In genomic region chr7:105703207-105703930, GRCh38 we compare ENCODE assay signal across 26 cellular contexts.
"Had no signal": no experiment of that assay in that cellular context is flagged by ENCODE, and none has a peak within 500 bp of the region (broad histone marks: within the 10 kb centered on the region; RNA-seq: fewer than 3 reads in every experiment).

No MANE protein-coding gene starts in this region.

- H3K27ac Mint-ChIP-seq: activated CD4-positive, alpha-beta memory T cell treated with anti-CD3 and anti-CD28 coated beads for 36 hours; activated CD4-positive, alpha-beta T cell treated with anti-CD3 and anti-CD28 coated beads, Interleukin-2, amount 10 ng/mL, durations not matched to agents 24 days and 14 days; activated T-cell treated with anti-CD3 and anti-CD28 coated beads, Interleukin-2, amount 50 U/mL, for 24 hours; natural killer cell treated with Interleukin-12 subunit alpha and Interleukin-12 subunit beta and Interleukin-15 and Interleukin-18, amount 100 ng/mL, for 72 hours; T-helper 17 cell had no signal

- DNase-seq: activated CD4-positive, alpha-beta memory T cell treated with anti-CD3 and anti-CD28 coated beads for 36 hours; activated CD4-positive, alpha-beta T cell treated with anti-CD3 and anti-CD28 coated beads, Interleukin-2, amount 10 ng/mL, durations not matched to agents 24 days and 14 days; activated CD4-positive, CD25-positive, alpha-beta regulatory T cell treated with anti-CD3 and anti-CD28 coated beads, Interleukin-2, amount 50 U/mL, for 72 hours; activated CD8-positive, alpha-beta memory T cell treated with anti-CD3 and anti-CD28 coated beads, Interleukin-2, amount 50 U/mL, for 4 hours; activated gamma-delta T cell treated with Interleukin-2 at 50 U/mL for 16 hours; activated naive CD4-positive, alpha-beta T cell treated with anti-CD3 and anti-CD28 coated beads, Interleukin-2, amount 50 U/mL, for 16 hours; activated T-cell treated with anti-CD3 and anti-CD28 coated beads, Interleukin-2, amount 50 U/mL, for 24 hours; amniotic stem cell; central memory CD4-positive, alpha-beta T cell; esophagus squamous epithelium; gastrocnemius medialis; kidney; mucosa of descending colon; posterior cingulate gyrus; right cardiac atrium; spleen; stimulated activated naive CD4-positive, alpha-beta T cell; T-helper 17 cell; T1000; upper lobe of left lung; WERI-Rb-1 had no signal

- H3K79me2 ChIP-seq: hepatocyte had no signal

- H3K4me2 ChIP-seq: hepatocyte had no signal

- H2AFZ ChIP-seq: hepatocyte had no signal

- H3K9me3 ChIP-seq: esophagus squamous epithelium, gastrocnemius medialis, mucosa of descending colon, spleen, thoracic aorta, upper lobe of left lung, vagina had no signal

- H3K27me3 ChIP-seq: esophagus squamous epithelium, gastrocnemius medialis, hepatocyte, spleen, upper lobe of left lung, vagina had no signal

- H3K9me3 Mint-ChIP-seq: activated CD4-positive, alpha-beta memory T cell treated with anti-CD3 and anti-CD28 coated beads for 36 hours; activated CD4-positive, alpha-beta T cell treated with anti-CD3 and anti-CD28 coated beads, Interleukin-2, amount 10 ng/mL, durations not matched to agents 24 days and 14 days; activated T-cell treated with anti-CD3 and anti-CD28 coated beads, Interleukin-2, amount 50 U/mL, for 24 hours; natural killer cell treated with Interleukin-12 subunit alpha and Interleukin-12 subunit beta and Interleukin-15 and Interleukin-18, amount 100 ng/mL, for 72 hours had no signal

- H3K4me3 Mint-ChIP-seq: activated CD4-positive, alpha-beta memory T cell treated with anti-CD3 and anti-CD28 coated beads for 36 hours; activated CD4-positive, alpha-beta T cell treated with anti-CD3 and anti-CD28 coated beads, Interleukin-2, amount 10 ng/mL, durations not matched to agents 24 days and 14 days; activated T-cell treated with anti-CD3 and anti-CD28 coated beads, Interleukin-2, amount 50 U/mL, for 24 hours; natural killer cell treated with Interleukin-12 subunit alpha and Interleukin-12 subunit beta and Interleukin-15 and Interleukin-18, amount 100 ng/mL, for 72 hours; T-helper 17 cell had no signal

- H3K27me3 Mint-ChIP-seq: activated CD4-positive, alpha-beta memory T cell treated with anti-CD3 and anti-CD28 coated beads for 36 hours; activated CD4-positive, alpha-beta T cell treated with anti-CD3 and anti-CD28 coated beads, Interleukin-2, amount 10 ng/mL, durations not matched to agents 24 days and 14 days; activated T-cell treated with anti-CD3 and anti-CD28 coated beads, Interleukin-2, amount 50 U/mL, for 24 hours; natural killer cell treated with Interleukin-12 subunit alpha and Interleukin-12 subunit beta and Interleukin-15 and Interleukin-18, amount 100 ng/mL, for 72 hours; T-helper 17 cell had no signal

- H3K36me3 Mint-ChIP-seq: activated CD4-positive, alpha-beta memory T cell treated with anti-CD3 and anti-CD28 coated beads for 36 hours; natural killer cell treated with Interleukin-12 subunit alpha and Interleukin-12 subunit beta and Interleukin-15 and Interleukin-18, amount 100 ng/mL, for 72 hours had no signal

- H3K27ac ChIP-seq: esophagus squamous epithelium, gastrocnemius medialis, hepatocyte, spleen, thoracic aorta, upper lobe of left lung, vagina, WERI-Rb-1 had no signal

- H3K4me3 ChIP-seq: esophagus squamous epithelium, gastrocnemius medialis, hepatocyte, lung, mucosa of descending colon, spleen, thoracic aorta, upper lobe of left lung, vagina had no signal

- H3K36me3 ChIP-seq: gastrocnemius medialis, spleen, thoracic aorta, upper lobe of left lung, vagina, WERI-Rb-1 had no signal

- ATAC-seq: gastrocnemius medialis; mucosa of descending colon; natural killer cell treated with Interleukin-12 subunit alpha and Interleukin-12 subunit beta and Interleukin-15 and Interleukin-18, amount 100 ng/mL, for 72 hours; right cardiac atrium; T-helper 17 cell had no signal
